In the genomic region with DNA sequence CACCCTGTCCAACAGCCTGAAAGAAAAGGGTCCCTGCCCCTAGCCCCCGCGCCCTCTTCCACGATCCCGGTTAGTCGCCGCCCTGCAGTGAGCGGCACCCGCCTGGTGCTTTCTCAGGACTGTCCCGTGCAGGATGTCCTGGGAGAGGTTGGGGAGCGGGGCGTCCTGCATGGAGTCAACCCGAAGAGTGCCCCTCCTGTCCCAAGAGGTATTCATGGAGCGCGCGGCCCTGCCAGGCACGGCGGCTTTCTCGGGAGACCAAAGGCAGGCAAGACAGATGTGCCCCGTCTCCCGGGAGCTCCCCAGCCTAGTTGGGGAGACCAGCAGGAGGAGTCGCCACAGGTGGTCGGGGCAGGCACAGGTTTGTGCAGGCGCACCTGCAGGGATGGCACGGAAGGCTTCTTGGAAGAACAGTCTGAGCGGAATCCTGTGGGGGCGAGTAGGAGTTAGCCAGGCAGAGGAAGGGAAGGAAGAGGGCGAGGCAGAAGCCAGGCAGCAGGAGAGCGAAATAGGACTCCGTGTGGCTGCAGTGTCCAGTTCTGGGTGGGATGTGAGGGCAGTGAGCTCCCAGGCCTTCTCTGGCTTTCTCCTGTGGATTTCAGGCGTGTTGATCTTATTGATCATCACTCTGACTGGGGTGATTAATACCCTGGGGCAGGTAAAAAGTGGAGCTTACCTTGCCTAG, we compare ENCODE assay signal across 8 cellular contexts. TPM values are rescaled to one million over a fixed set of nuclear protein-coding genes. Genes with fewer than 3 reads are reported as not detected.
DNase-seq lines count a peak whose midpoint lies in the region; ATAC-seq, FAIRE-seq and TF ChIP-seq lines count a peak whose summit lies in the region.

No MANE protein-coding gene starts in this region.

- peak overlapping the region; percentile 97 for H3K9ac ChIP-seq in GM23248
- H3K9ac ChIP-seq in SU-DHL-6 (ENCODE audit: low read length), result peak overlapping the region; percentile 95

- TF ChIP-seq POLR2A in esophagus squamous epithelium (IDR thresholded peaks at IDR 0.05), result no peak

- H3K79me2 ChIP-seq in GM23248 (ENCODE audit: insufficient read depth), result peaks cover 57% of the 10 kb centered on the region
- peaks cover 32% of the 10 kb centered on the region for H3K79me2 ChIP-seq in SU-DHL-6 (ENCODE audit: insufficient read depth, low read length)

- no peaks in the 10 kb centered on the region for H3K9me2 ChIP-seq in GM23248 (ENCODE audit: insufficient read depth)
- H3K9me2 ChIP-seq in SU-DHL-6 (replicated peaks; ENCODE audit: insufficient read depth, low read length), result no peaks in the 10 kb centered on the region

- H4K20me1 ChIP-seq in GM23248 (ENCODE audit: insufficient read depth) (no peaks in the 10 kb centered on the region), SU-DHL-6 (ENCODE audit: low read depth, low read length) (no peaks in the 10 kb centered on the region; the same call in 1 of the 2 replicates)

- H3K27me3 ChIP-seq in GM23248 (replicated peaks; ENCODE audit: insufficient read depth) (no peaks in the 10 kb centered on the region), SU-DHL-6 (ENCODE audit: low read length) (no peaks in the 10 kb centered on the region), esophagus squamous epithelium (no peaks in the 10 kb centered on the region), pancreas (no peaks in the 10 kb centered on the region)

- no peaks in the 10 kb centered on the region for H3K9me3 ChIP-seq in GM23248 (ENCODE audit: low read depth)
- no peaks in the 10 kb centered on the region for H3K9me3 ChIP-seq in SU-DHL-6 (ENCODE audit: insufficient read depth, low read length)
- no peaks in the 10 kb centered on the region for H3K9me3 ChIP-seq in esophagus squamous epithelium
- no peaks in the 10 kb centered on the region for H3K9me3 ChIP-seq in pancreas

- no peak for FAIRE-seq in pancreas (lab: Jason Lieb, UNC)

- peaks cover 21% of the 10 kb centered on the region for H3K4me1 ChIP-seq in GM23248 (ENCODE audit: insufficient read depth)
- peaks cover 31 to 56% (median 34%) of the 10 kb centered on the region in 3 donors for H3K4me1 ChIP-seq in esophagus squamous epithelium
- H3K4me1 ChIP-seq in pancreas, result peaks cover 17 to 30% (median 22%) of the 10 kb centered on the region in 3 donors

- H3K36me3 ChIP-seq in GM23248 (ENCODE audit: low read depth) (peaks cover 5% of the 10 kb centered on the region; the same call in 1 of the 2 replicates), SU-DHL-6 (ENCODE audit: low read length) (no peaks in the 10 kb centered on the region), esophagus squamous epithelium (peaks cover 16 to 38% (median 24%) of the 10 kb centered on the region in 3 donors), pancreas (peaks cover 0 to 8% (median 0%) of the 10 kb centered on the region in 3 donors)

- intact Hi-C loops in esophagus squamous epithelium (cut with DNase I) (no loop called here), pancreas (cut with DNase I) (no loop called here)

- TF ChIP-seq CTCF in SU-DHL-6 (IDR thresholded peaks at IDR 0.05; ENCODE audit: insufficient read depth, low read length, poor library complexity, severe bottlenecking) (no peak), esophagus squamous epithelium (IDR thresholded peaks at IDR 0.05) (no peak), pancreas (IDR thresholded peaks at IDR 0.05) (no peak)

- H2AFZ ChIP-seq in GM23248, result no peak overlapping the region
- H2AFZ ChIP-seq in SU-DHL-6 (ENCODE audit: low read depth, low read length, severe bottlenecking), result peak overlapping the region; percentile 23

- in situ Hi-C loops in GM23248 (cut with MboI), result no loop called here

- peak overlapping the region; percentile 74; the same call in 1 of the 2 replicates for H3K27ac ChIP-seq in GM23248
- 0 out of 2 replicates have a peak overlapping the region, but pooled peaks have one; percentile 22 for H3K27ac ChIP-seq in SU-DHL-6 (ENCODE audit: low read depth, low read length)
- peak overlapping the region; percentile 86 to 96 (median 95) for H3K27ac ChIP-seq in esophagus squamous epithelium
- H3K27ac ChIP-seq in pancreas, result peak overlapping the region; percentile 69 to 94 (median 83)

- H3K4me3 ChIP-seq in GM23248 (peak overlapping the region; percentile 90), SU-DHL-6 (ENCODE audit: insufficient read depth, low read length, poor library complexity, severe bottlenecking) (peak overlapping the region; percentile 73), esophagus squamous epithelium (peak overlapping the region; percentile 76 to 99 (median 91)), pancreas (peak overlapping the region; percentile 87 to 99 (median 94))

- peak overlapping the region; percentile 87 for H3K4me2 ChIP-seq in GM23248 (ENCODE audit: unreplicated experiment)
- H3K4me2 ChIP-seq in SU-DHL-6 (ENCODE audit: low read depth, low read length, poor library complexity, severe bottlenecking), result peak overlapping the region; percentile 65

- H3F3A ChIP-seq in GM23248 (ENCODE audit: insufficient read depth) (peaks cover 19% of the 10 kb centered on the region), SU-DHL-6 (ENCODE audit: insufficient read depth) (no peaks in the 10 kb centered on the region)

- ATAC-seq in pancreas (peak in 2 of 4 donors; percentile 3 to 6), GM19351 (IDR thresholded peaks at IDR 0.05; ENCODE audit: unreplicated experiment) (no peak)

- peak; percentile 57 for DNase-seq in GM23248
- DNase-seq in esophagus squamous epithelium (lab: John Stamatoyannopoulos, UW), result no peak
- DNase-seq in pancreas, result peak in 3 of 6 donors; percentile 52 to 87 (median 68)
- DNase-seq in activated effector memory CD4-positive, alpha-beta T cell treated with anti-CD3 and anti-CD28 coated beads, Interleukin-2, amount 50 U/mL, for 16 hours, result no peak
- DNase-seq in islet precursor cell, result no peak
- no peak for DNase-seq in dedifferentiated amniotic fluid mesenchymal stem cell (ENCODE audit: extremely low spot score)

- 1 to 5% methylated on average over 20 to 30 of the region's 30 CpGs for WGBS in GM23248 (ENCODE audit: low coverage in 1 of 2, low lambda C conversion rate in 2 of 2, missing lambda C conversion rate in 2 of 2), 2 experiments
- 2% methylated on average over 8 of the region's 30 CpGs for WGBS in esophagus squamous epithelium, 2 donors
- 1% methylated on average over 29 to 30 of the region's 30 CpGs for WGBS in pancreas, 2 donors

RNA-seq across cellular contexts. Expression of a gene that starts 0.7 kb away (rescaled TPM):
- total RNA-seq in GM23248 (2014; rRNA removed; shearing (Covaris generic)), result 148 and 174 TPM in 2 replicates
- 132 and 141 TPM in 2 replicates for polyA plus RNA-seq in GM23248 (2016; fragmentation: Nextera tagmentation; extraction: Ambion mirVana)
- 100 to 1,000 TPM; 149 to 282 (median 201) TPM for total RNA-seq in esophagus squamous epithelium
- total RNA-seq in pancreas, result 10 to 100 TPM; 29.1 to 54.6 (median 38.8) TPM
- 100 to 1,000 TPM in 1 of 2 donors, 10 to 100 TPM in 1; 76.3 to 136 TPM for polyA plus RNA-seq in pancreas

RNA-seq across cellular contexts. Expression of a gene that starts 29.6 kb away (rescaled TPM):
- 3.7 and 4.7 TPM in 2 replicates for total RNA-seq in GM23248 (2014; rRNA removed; shearing (Covaris generic))
- polyA plus RNA-seq in GM23248 (2016; fragmentation: Nextera tagmentation; extraction: Ambion mirVana) (6.6 and 7.1 TPM in 2 replicates), pancreas (1 to 10 TPM; 6.7 to 6.8 TPM)
- total RNA-seq in esophagus squamous epithelium (10 to 100 TPM in 2 of 4 donors, 1 to 10 TPM in 2; 3.4 to 11.4 (median 8.4) TPM), pancreas (1 to 10 TPM; 3.5 to 6.4 (median 5.0) TPM)

RNA-seq across cellular contexts. Expression of a gene that starts 41.9 kb away (rescaled TPM):
- total RNA-seq in GM23248 (2014; rRNA removed; shearing (Covaris generic)), result 154 and 164 TPM in 2 replicates
- polyA plus RNA-seq in GM23248 (2016; fragmentation: Nextera tagmentation; extraction: Ambion mirVana), result 16.9 and 17.9 TPM in 2 replicates
- total RNA-seq in esophagus squamous epithelium, result 10 to 100 TPM; 66.6 to 93.7 (median 71.3) TPM
- total RNA-seq in pancreas, result 100 to 1,000 TPM in 1 of 6 donors, 10 to 100 TPM in 5; 70.0 to 102 (median 79.7) TPM
- 100 to 1,000 TPM in 1 of 2 donors, 10 to 100 TPM in 1; 84.7 to 106 TPM for polyA plus RNA-seq in pancreas

RNA-seq across cellular contexts. Expression of a gene that starts 47.2 kb away (rescaled TPM):
- total RNA-seq in GM23248 (2014; rRNA removed; shearing (Covaris generic)), result 2.4 and 6.2 TPM in 2 replicates
- polyA plus RNA-seq in GM23248 (2016; fragmentation: Nextera tagmentation; extraction: Ambion mirVana) (0.56 and 0.75 TPM in 2 replicates), pancreas (1 to 10 TPM; 4.1 to 7.6 TPM)
- total RNA-seq in esophagus squamous epithelium (10 to 100 TPM in 2 of 4 donors, 1 to 10 TPM in 2; 4.7 to 14.2 (median 8.4) TPM), pancreas (10 to 100 TPM in 1 of 6 donors, 1 to 10 TPM in 5; 7.8 to 10.8 (median 8.5) TPM)

Comparison
In these comparisons a context has a peak if more than half of its experiments do, and no peak if none do; other contexts are left out.
1. H3K27ac ChIP-seq: peak in every context shown above with its lines; median percentile 95 in esophagus squamous epithelium; 83 in pancreas; 74 in GM23248; 22 in SU-DHL-6.